In genomic region chr5:63825984-63826383, GRCh38 we compare ENCODE assay signal across 11 cellular contexts.
"Had no signal": no experiment of that assay in that cellular context is flagged by ENCODE, and none has a peak within 500 bp of the region (broad histone marks: within the 10 kb centered on the region; RNA-seq: fewer than 3 reads in every experiment).

No MANE protein-coding gene starts in this region.

- H2AFZ ChIP-seq: GM23248, GM23338 had no signal

- H3K4me2 ChIP-seq: GM23338 had no signal

- H3K4me3 ChIP-seq: GM23248, GM23338, HAP-1 had no signal

- H3K9me3 ChIP-seq: HAP-1 had no signal

- H3K4me1 ChIP-seq: HAP-1 had no signal

- H3K9ac ChIP-seq: GM23248 had no signal

- H3K27ac ChIP-seq: GM23248 had no signal

- FAIRE-seq: H1, H54 had no signal

- H3K9me3 Mint-ChIP-seq: GM23338, H9 had no signal

- H3K36me3 ChIP-seq: HAP-1 had no signal

- H3K4me3 Mint-ChIP-seq: GM23338, H9, HFFc6 had no signal

- DNase-seq: GM23248, GOT3, H7, H9, HCEC 1CT, HFFc6 had no signal

- ATAC-seq: GM23338, HCT116 had no signal

- H3K27ac Mint-ChIP-seq: GM23338, H9, HFFc6 had no signal

- H3K4me1 Mint-ChIP-seq: GM23338, H9 had no signal
